ENCODE assay signal across 18 cellular contexts in the genomic region with DNA sequence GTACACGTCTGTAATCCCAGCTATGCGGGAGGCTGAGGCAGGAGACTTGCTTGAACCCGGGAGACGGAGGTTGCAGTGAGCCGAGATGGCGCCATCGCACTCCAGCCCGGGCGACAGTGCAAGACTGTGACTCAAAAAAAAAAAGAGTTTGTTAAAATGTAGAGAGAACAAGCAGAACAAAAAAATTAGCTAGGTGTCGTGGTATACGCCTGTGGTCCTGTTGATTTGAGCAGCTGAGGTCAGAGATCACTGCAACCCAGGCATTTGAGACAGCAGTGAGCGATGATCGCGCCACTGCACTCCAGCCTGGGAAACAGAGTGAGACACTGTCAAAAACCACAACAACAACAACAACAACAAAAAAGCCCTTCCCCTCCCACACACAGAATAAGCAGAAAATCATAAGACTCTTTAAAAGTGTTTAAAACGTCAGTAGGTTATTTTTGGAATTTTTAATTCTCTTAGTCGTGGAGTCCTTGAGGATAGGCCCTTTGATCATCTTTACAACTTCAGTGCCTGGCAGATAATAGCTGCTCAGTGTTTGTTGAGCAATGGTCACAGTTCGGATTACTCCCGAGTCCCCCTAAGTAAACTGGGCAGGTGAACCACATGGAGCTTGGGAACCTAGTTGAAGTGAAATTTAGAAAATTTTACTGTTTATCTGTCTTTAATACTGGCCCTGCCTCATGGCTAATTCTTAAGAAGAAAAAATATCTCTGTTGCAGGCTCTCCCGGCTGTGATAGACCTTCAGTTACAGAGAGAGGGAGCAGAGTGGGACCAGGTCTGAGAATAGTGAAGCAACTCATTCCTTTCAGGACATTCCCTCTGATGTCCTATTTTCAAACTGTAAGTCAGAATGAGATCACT. TPM values are rescaled to one million over a fixed set of nuclear protein-coding genes. Genes with fewer than 3 reads are reported as not detected.
A peak's percentile ranks its signal among the peaks of the same experiment; 100 is the strongest.
DNase-seq lines count a peak whose midpoint lies in the region; ATAC-seq lines count a peak whose summit lies in the region.
"Had no signal": no experiment of that assay in that cellular context is flagged by ENCODE, and none has a peak within 500 bp of the region (broad histone marks: within the 10 kb centered on the region; RNA-seq: fewer than 3 reads in every experiment).

No MANE protein-coding gene starts in this region.

- H3K9ac ChIP-seq in iPS-20b (ENCODE audit: low read depth, low read length), result peak overlapping the region; percentile 32; the same call in 1 of the 2 replicates

- peaks cover 12% of the 10 kb centered on the region for H3K4me1 ChIP-seq in iPS-20b (ENCODE audit: insufficient read depth, low read length)

- CTCF ChIA-PET in activated naive CD4-positive, alpha-beta T cell treated with anti-CD3 and anti-CD28 coated beads, Interleukin-2, amount 10 ng/mL, durations not matched to agents 7 days and 5 days (lab: Charles Lee), result no interaction called here

- peaks cover 30% of the 10 kb centered on the region for H3K4me1 Mint-ChIP-seq in activated naive CD4-positive, alpha-beta T cell treated with anti-CD3 and anti-CD28 coated beads, Interleukin-2, amount 10 ng/mL, durations not matched to agents 7 days and 5 days
- peaks cover 33% of the 10 kb centered on the region for H3K4me1 Mint-ChIP-seq in T-helper 17 cell
- H3K4me1 Mint-ChIP-seq in stimulated activated effector memory CD8-positive, alpha-beta T cell treated with anti-CD3 and anti-CD28 coated beads, Interleukin-12 subunit alpha, Interleukin-12 subunit beta, amount 100 ng/mL, for 72 hours, result peaks cover 47% of the 10 kb centered on the region

- H3K36me3 Mint-ChIP-seq in activated naive CD4-positive, alpha-beta T cell treated with anti-CD3 and anti-CD28 coated beads, Interleukin-2, amount 10 ng/mL, durations not matched to agents 7 days and 5 days, result peaks cover 27% of the 10 kb centered on the region
- peaks cover 4% of the 10 kb centered on the region for H3K36me3 Mint-ChIP-seq in T-helper 17 cell (ENCODE audit: low read depth)
- peaks cover 99% of the 10 kb centered on the region for H3K36me3 Mint-ChIP-seq in stimulated activated effector memory CD8-positive, alpha-beta T cell treated with anti-CD3 and anti-CD28 coated beads, Interleukin-12 subunit alpha, Interleukin-12 subunit beta, amount 100 ng/mL, for 72 hours

- H3K4me3 Mint-ChIP-seq in activated naive CD4-positive, alpha-beta T cell treated with anti-CD3 and anti-CD28 coated beads, Interleukin-2, amount 10 ng/mL, durations not matched to agents 7 days and 5 days, result no peak overlapping the region
- no peak overlapping the region for H3K4me3 Mint-ChIP-seq in T-helper 17 cell
- no peak overlapping the region for H3K4me3 Mint-ChIP-seq in stimulated activated effector memory CD8-positive, alpha-beta T cell treated with anti-CD3 and anti-CD28 coated beads, Interleukin-12 subunit alpha, Interleukin-12 subunit beta, amount 100 ng/mL, for 72 hours
- H3K4me3 Mint-ChIP-seq: immature natural killer cell had no signal

- no peaks in the 10 kb centered on the region for H3K27me3 Mint-ChIP-seq in activated naive CD4-positive, alpha-beta T cell treated with anti-CD3 and anti-CD28 coated beads, Interleukin-2, amount 10 ng/mL, durations not matched to agents 7 days and 5 days
- H3K27me3 Mint-ChIP-seq in T-helper 17 cell, result no peaks in the 10 kb centered on the region

- ATAC-seq in T-helper 17 cell (no peak), HG03378 (IDR thresholded peaks at IDR 0.05; ENCODE audit: unreplicated experiment) (no peak)
- ATAC-seq in stimulated activated effector memory CD8-positive, alpha-beta T cell treated with anti-CD3 and anti-CD28 coated beads, Interleukin-12 subunit alpha, Interleukin-12 subunit beta, amount 100 ng/mL, for 72 hours, result no peak
- ATAC-seq: gastroesophageal sphincter had no signal

- H3K27me3 ChIP-seq in iPS-20b (ENCODE audit: insufficient read depth, low read length), result no peaks in the 10 kb centered on the region
- H3K27me3 ChIP-seq: gastroesophageal sphincter, upper lobe of right lung had no signal

- H3K36me3 ChIP-seq in iPS-20b (ENCODE audit: insufficient read depth, low read depth, low read length), result peaks cover 53% of the 10 kb centered on the region

- H3K9me3 ChIP-seq in T-helper 17 cell (ENCODE audit: control insufficient read depth, low read length, poor library complexity, severe bottlenecking) (no peaks in the 10 kb centered on the region), iPS-20b (ENCODE audit: insufficient read depth, low read depth, low read length) (no peaks in the 10 kb centered on the region)
- H3K9me3 ChIP-seq: gastroesophageal sphincter, upper lobe of right lung had no signal

- H3K4me3 ChIP-seq in iPS-20b (ENCODE audit: low read length), result no peak overlapping the region
- H3K4me3 ChIP-seq: gastroesophageal sphincter, upper lobe of right lung had no signal

- DNase-seq in activated naive CD4-positive, alpha-beta T cell treated with anti-CD3 and anti-CD28 coated beads, Interleukin-2, amount 10 ng/mL, durations not matched to agents 7 days and 5 days, result no peak
- DNase-seq in activated naive CD4-positive, alpha-beta T cell treated with Interleukin-2 at 50 U/mL for 16 hours, result no peak
- DNase-seq in T-helper 17 cell, result no peak
- DNase-seq in stimulated activated effector memory CD8-positive, alpha-beta T cell treated with anti-CD3 and anti-CD28 coated beads, Interleukin-12 subunit alpha, Interleukin-12 subunit beta, amount 100 ng/mL, for 72 hours (ENCODE audit: low spot score in 2 of 2), result no peak
- DNase-seq in GF-D8 (lab: John Stamatoyannopoulos, UW), result no peak
- DNase-seq in CD1c-positive myeloid dendritic cell (ENCODE audit: extremely low spot score), result no peak
- DNase-seq: activated CD4-positive, alpha-beta T cell treated with anti-CD3 and anti-CD28 coated beads for 4 hours; amygdala; Calu3; immature natural killer cell; Kasumi-1; NCI-H146; NK-92 treated with Interleukin-12 subunit alpha and Interleukin-12 subunit beta, amount 100 ng/mL, for 24 hours; upper lobe of right lung had no signal

- H3K27ac Mint-ChIP-seq in activated naive CD4-positive, alpha-beta T cell treated with anti-CD3 and anti-CD28 coated beads, Interleukin-2, amount 10 ng/mL, durations not matched to agents 7 days and 5 days, result peak overlapping the region; percentile 78
- peak overlapping the region; percentile 71 for H3K27ac Mint-ChIP-seq in T-helper 17 cell
- H3K27ac Mint-ChIP-seq in stimulated activated effector memory CD8-positive, alpha-beta T cell treated with anti-CD3 and anti-CD28 coated beads, Interleukin-12 subunit alpha, Interleukin-12 subunit beta, amount 100 ng/mL, for 72 hours, result peak overlapping the region; percentile 80

- H3K27ac ChIP-seq in iPS-20b (ENCODE audit: low read length), result no peak overlapping the region
- H3K27ac ChIP-seq: gastroesophageal sphincter, HL-60, upper lobe of right lung had no signal

- H3K9me3 Mint-ChIP-seq in activated naive CD4-positive, alpha-beta T cell treated with anti-CD3 and anti-CD28 coated beads, Interleukin-2, amount 10 ng/mL, durations not matched to agents 7 days and 5 days, result no peaks in the 10 kb centered on the region
- H3K9me3 Mint-ChIP-seq in stimulated activated effector memory CD8-positive, alpha-beta T cell treated with anti-CD3 and anti-CD28 coated beads, Interleukin-12 subunit alpha, Interleukin-12 subunit beta, amount 100 ng/mL, for 72 hours, result no peaks in the 10 kb centered on the region
- H3K9me3 Mint-ChIP-seq: immature natural killer cell had no signal

RNA-seq across cellular contexts. Expression of gene NIPA2, which starts 6.2 kb away (rescaled TPM):
- total RNA-seq in T-helper 17 cell, result 10 to 100 TPM; 32.0 to 34.5 TPM

RNA-seq across cellular contexts. Expression of gene NIPA1, which starts 58.2 kb away (rescaled TPM):
- 10 to 100 TPM; 10.0 to 12.2 TPM for total RNA-seq in T-helper 17 cell
